27 cellular contexts compared by ENCODE assay signal in genomic region chr3:65432388-65433003, GRCh38.
"Had no signal": no experiment of that assay in that cellular context is flagged by ENCODE, and none has a peak within 500 bp of the region (broad histone marks: within the 10 kb centered on the region; RNA-seq: fewer than 3 reads in every experiment).

No MANE protein-coding gene starts in this region.

- DNase-seq: naive thymus-derived CD8-positive, alpha-beta T cell; nephron progenitor cell; nucleus accumbens; pancreas; psoas muscle; right cardiac atrium; right lobe of liver; sigmoid colon; small intestine; stimulated activated CD4-positive, alpha-beta T cell treated with anti-CD3 and anti-CD28 coated beads, Interleukin-15, amount 100 ng/mL, for 24 hours; stimulated activated CD4-positive, alpha-beta T cell treated with anti-CD3 and anti-CD28 coated beads, Interleukin-2, amount 100 ng/mL, for 24 hours; stimulated activated CD4-positive, alpha-beta T cell treated with anti-CD3 and anti-CD28 coated beads, Interleukin-2, amount 100 ng/mL, for 48 hours; stimulated activated CD4-positive, alpha-beta T cell treated with anti-CD3 and anti-CD28 coated beads, Interleukin-4, amount 100 ng/mL, for 24 hours; stimulated activated naive B cell treated with anti-CD40 and anti-IgM and Interleukin-4, amounts not matched to agents 10 μg/mL and 1 μg/mL and 100 μg/mL, for 72 hours; stimulated activated naive CD4-positive, alpha-beta T cell treated with Interleukin-2 at 50 U/mL for 16 hours; stomach; thyroid gland; trophoblast cell; upper lobe of left lung had no signal

- H3K27ac Mint-ChIP-seq: naive thymus-derived CD8-positive, alpha-beta T cell; natural killer cell treated with Interleukin-12 subunit alpha and Interleukin-12 subunit beta and Interleukin-15 and Interleukin-18, amount 100 ng/mL, for 72 hours; nephron progenitor cell; stimulated activated effector memory CD8-positive, alpha-beta T cell treated with anti-CD3 and anti-CD28 coated beads, Interleukin-12 subunit alpha, Interleukin-12 subunit beta, amount 100 ng/mL, for 72 hours; stimulated activated naive B cell treated with anti-CD40 and anti-IgM and Interleukin-4, amounts not matched to agents 10 μg/mL and 1 μg/mL and 100 μg/mL, for 72 hours; stimulated activated naive CD8-positive, alpha-beta T cell treated with anti-CD3 and anti-CD28 coated beads, Interleukin-15, Interleukin-2, amounts not matched to agents 100 ng/mL and 50 ng/mL, for 24 hours had no signal

- H3K9me3 Mint-ChIP-seq: nephron progenitor cell, neural crest cell had no signal

- H3K4me3 ChIP-seq: pancreas, psoas muscle, right lobe of liver, sigmoid colon, stomach, thoracic aorta, thyroid gland, tibial nerve, upper lobe of left lung, vagina had no signal

- H3K27me3 ChIP-seq: neutrophil, pancreas, right lobe of liver, sigmoid colon, stomach, thyroid gland, tibial nerve, upper lobe of left lung, vagina had no signal

- H3K36me3 ChIP-seq: neutrophil, thoracic aorta, thyroid gland had no signal

- H3K27me3 Mint-ChIP-seq: natural killer cell treated with Interleukin-12 subunit alpha and Interleukin-12 subunit beta and Interleukin-15 and Interleukin-18, amount 100 ng/mL, for 72 hours; stimulated activated naive B cell treated with anti-CD40 and anti-IgM and Interleukin-4, amounts not matched to agents 10 μg/mL and 1 μg/mL and 100 μg/mL, for 72 hours; stimulated activated naive CD8-positive, alpha-beta T cell treated with anti-CD3 and anti-CD28 coated beads, Interleukin-15, Interleukin-2, amounts not matched to agents 100 ng/mL and 50 ng/mL, for 24 hours had no signal

- H3K9me3 ChIP-seq: neutrophil, pancreas, psoas muscle, right lobe of liver, sigmoid colon, stomach, thoracic aorta, thyroid gland, tibial nerve, upper lobe of left lung, vagina had no signal

- ATAC-seq: naive thymus-derived CD8-positive, alpha-beta T cell; natural killer cell treated with Interleukin-12 subunit alpha and Interleukin-12 subunit beta and Interleukin-15 and Interleukin-18, amount 100 ng/mL, for 72 hours; pancreas; psoas muscle; right cardiac atrium; right lobe of liver; stimulated activated effector memory CD8-positive, alpha-beta T cell treated with anti-CD3 and anti-CD28 coated beads, Interleukin-12 subunit alpha, Interleukin-12 subunit beta, amount 100 ng/mL, for 72 hours; stimulated activated naive B cell treated with anti-CD40 and anti-IgM and Interleukin-4, amounts not matched to agents 10 μg/mL and 1 μg/mL and 100 μg/mL, for 72 hours had no signal

- H3K4me1 Mint-ChIP-seq: naive thymus-derived CD8-positive, alpha-beta T cell; nephron progenitor cell; stimulated activated effector memory CD8-positive, alpha-beta T cell treated with anti-CD3 and anti-CD28 coated beads, Interleukin-12 subunit alpha, Interleukin-12 subunit beta, amount 100 ng/mL, for 72 hours; stimulated activated naive B cell treated with anti-CD40 and anti-IgM and Interleukin-4, amounts not matched to agents 10 μg/mL and 1 μg/mL and 100 μg/mL, for 72 hours had no signal

- H3K4me1 ChIP-seq: pancreas, psoas muscle, right lobe of liver, sigmoid colon, stomach, thyroid gland, tibial nerve, upper lobe of left lung, vagina had no signal

- H3K36me3 Mint-ChIP-seq: naive thymus-derived CD8-positive, alpha-beta T cell; natural killer cell treated with Interleukin-12 subunit alpha and Interleukin-12 subunit beta and Interleukin-15 and Interleukin-18, amount 100 ng/mL, for 72 hours; stimulated activated effector memory CD8-positive, alpha-beta T cell treated with anti-CD3 and anti-CD28 coated beads, Interleukin-12 subunit alpha, Interleukin-12 subunit beta, amount 100 ng/mL, for 72 hours; stimulated activated naive B cell treated with anti-CD40 and anti-IgM and Interleukin-4, amounts not matched to agents 10 μg/mL and 1 μg/mL and 100 μg/mL, for 72 hours had no signal

- H3K27ac ChIP-seq: neutrophil, pancreas, psoas muscle, right lobe of liver, sigmoid colon, stomach, thoracic aorta, thyroid gland, upper lobe of left lung, vagina had no signal

- H3K4me3 Mint-ChIP-seq: naive thymus-derived CD8-positive, alpha-beta T cell; natural killer cell treated with Interleukin-12 subunit alpha and Interleukin-12 subunit beta and Interleukin-15 and Interleukin-18, amount 100 ng/mL, for 72 hours; nephron progenitor cell; neural crest cell; stimulated activated effector memory CD8-positive, alpha-beta T cell treated with anti-CD3 and anti-CD28 coated beads, Interleukin-12 subunit alpha, Interleukin-12 subunit beta, amount 100 ng/mL, for 72 hours; stimulated activated naive B cell treated with anti-CD40 and anti-IgM and Interleukin-4, amounts not matched to agents 10 μg/mL and 1 μg/mL and 100 μg/mL, for 72 hours; stimulated activated naive CD8-positive, alpha-beta T cell treated with anti-CD3 and anti-CD28 coated beads, Interleukin-15, Interleukin-2, amounts not matched to agents 100 ng/mL and 50 ng/mL, for 24 hours had no signal
